ENCODE assay signal across 17 cellular contexts in genomic region chr20:1369970-1370369, GRCh38. TPM values are rescaled to one million over a fixed set of nuclear protein-coding genes. Genes with fewer than 3 reads are reported as not detected.
DNase-seq lines count a peak whose midpoint lies in the region; ATAC-seq, FAIRE-seq and TF ChIP-seq lines count a peak whose summit lies in the region.
"Had no signal": no experiment of that assay in that cellular context is flagged by ENCODE, and none has a peak within 500 bp of the region (broad histone marks: within the 10 kb centered on the region; RNA-seq: fewer than 3 reads in every experiment).

No MANE protein-coding gene starts in this region.

- peaks cover 39% of the 10 kb centered on the region for H3K36me3 Mint-ChIP-seq in HFFc6 (ENCODE audit: low read depth)

- no peak overlapping the region for H3K4me3 Mint-ChIP-seq in HFFc6
- H3K4me3 Mint-ChIP-seq: activated CD4-positive, alpha-beta T cell treated with anti-CD3 and anti-CD28 coated beads for 36 hours; CD4-positive, alpha-beta memory T cell had no signal

- H3K9me3 ChIP-seq in endothelial cell of umbilical vein (replicated peaks; ENCODE audit: control insufficient read depth, insufficient read depth, low read length) (no peaks in the 10 kb centered on the region), Karpas-422 (ENCODE audit: low read length) (no peaks in the 10 kb centered on the region)

- dilution Hi-C loops in endothelial cell of umbilical vein (cut with MboI; ENCODE audit: extremely low pct_ligation_motif_present, low sequenced_read_pairs), result no loop called here

- no peaks in the 10 kb centered on the region for H3K9me3 Mint-ChIP-seq in HFFc6

- BruUV-seq in endothelial cell of umbilical vein (replicated peaks; lab: Mats Ljungman, UMichigan), result no TSS peak

- POLR2A ChIA-PET in endothelial cell of umbilical vein (lab: Charles Lee), result no interaction called here

- H4K20me1 ChIP-seq in endothelial cell of umbilical vein (replicated peaks; ENCODE audit: control insufficient read depth, extremely low read depth, insufficient read depth, low read length) (peaks cover 3% of the 10 kb centered on the region), Karpas-422 (ENCODE audit: insufficient read depth, low read depth, low read length) (0 out of 2 replicates have a peak, but pooled peaks cover 13% of the 10 kb centered on the region)

- TF ChIP-seq CTCF in HFFc6 (IDR thresholded peaks at IDR 0.05), result no peak
- TF ChIP-seq CTCF in endothelial cell of umbilical vein (IDR thresholded peaks at IDR 0.05; ENCODE audit: extremely low read depth in 1 of 2, insufficient read depth in 1 of 2, low read depth in 1 of 2, low read length in 2 of 2), result no peak

- peaks cover 72% of the 10 kb centered on the region for H3K4me1 Mint-ChIP-seq in HFFc6 (ENCODE audit: low read depth)

- peaks cover 5% of the 10 kb centered on the region for H3K27me3 Mint-ChIP-seq in HFFc6 (ENCODE audit: insufficient read depth)
- H3K27me3 Mint-ChIP-seq: activated CD4-positive, alpha-beta T cell treated with anti-CD3 and anti-CD28 coated beads for 36 hours; CD4-positive, alpha-beta memory T cell had no signal

- CTCF ChIA-PET in endothelial cell of umbilical vein (lab: Charles Lee), result interaction anchor here (1.0 kb wide), 1 partner anchor 12 kb away, joined by 4 read pairs; no protein-coding TSS in a partner anchor

- H3K36me3 ChIP-seq in endothelial cell of umbilical vein (ENCODE audit: control insufficient read depth in 2 of 2, extremely low read depth in 1 of 2, insufficient read depth in 2 of 2, low read length in 2 of 2) (peaks cover 25% of the 10 kb centered on the region in 2 experiments), Karpas-422 (ENCODE audit: insufficient read depth, low read length) (peaks cover 42% of the 10 kb centered on the region)

- no peak overlapping the region for H3K4me2 ChIP-seq in endothelial cell of umbilical vein (ENCODE audit: insufficient read depth, low read length)
- no peak overlapping the region for H3K4me2 ChIP-seq in Karpas-422 (ENCODE audit: low read depth, low read length, poor library complexity, severe bottlenecking)
- H3K4me2 ChIP-seq: PC-9 had no signal

- TF ChIP-seq POLR2A in endothelial cell of umbilical vein (IDR thresholded peaks at IDR 0.05; ENCODE audit: low read depth, low read length), result peak; percentile 49

- no peak for ATAC-seq in HG03196 (IDR thresholded peaks at IDR 0.05; ENCODE audit: unreplicated experiment)
- ATAC-seq in HG03565 (IDR thresholded peaks at IDR 0.05; ENCODE audit: unreplicated experiment), result no peak
- ATAC-seq: activated CD4-positive, alpha-beta T cell treated with anti-CD3 and anti-CD28 coated beads for 36 hours had no signal

- H2AFZ ChIP-seq in endothelial cell of umbilical vein (ENCODE audit: low read depth, low read length), result no peak overlapping the region
- H2AFZ ChIP-seq in Karpas-422 (ENCODE audit: low read length), result no peak overlapping the region
- H2AFZ ChIP-seq: PC-9 had no signal

- no peak overlapping the region for H3K9ac ChIP-seq in endothelial cell of umbilical vein (replicated peaks; ENCODE audit: extremely low read depth, insufficient read depth, low read length)
- H3K9ac ChIP-seq in Karpas-422 (ENCODE audit: low read length), result no peak overlapping the region

- H3K27ac ChIP-seq in endothelial cell of umbilical vein (ENCODE audit: insufficient read depth, low read depth, low read length) (no peak overlapping the region), Karpas-422 (ENCODE audit: low read length) (no peak overlapping the region)
- H3K27ac ChIP-seq: 22Rv1 had no signal

- H3K27ac Mint-ChIP-seq in HFFc6, result peak overlapping the region; percentile 30; the same call in 1 of the 2 replicates
- H3K27ac Mint-ChIP-seq: activated CD4-positive, alpha-beta T cell treated with anti-CD3 and anti-CD28 coated beads for 36 hours had no signal

- intact Hi-C loops in endothelial cell of umbilical vein (cut with micrococcal nuclease), result loop anchor here (1.0 kb wide), 1 partner anchor 67 kb away; no protein-coding TSS in a partner anchor
- intact Hi-C loops in posterior cingulate gyrus (cut with DNase I), result no loop called here

- H3K4me1 ChIP-seq in endothelial cell of umbilical vein (ENCODE audit: control insufficient read depth, extremely low read depth, insufficient read depth, low read length) (peaks cover 56% of the 10 kb centered on the region), Karpas-422 (ENCODE audit: low read length) (no peaks in the 10 kb centered on the region)

- no peaks in the 10 kb centered on the region for H3K9me2 ChIP-seq in Karpas-422 (replicated peaks; ENCODE audit: insufficient read depth, low read length)

- H3K27me3 ChIP-seq in endothelial cell of umbilical vein (ENCODE audit: control insufficient read depth in 2 of 2, insufficient read depth in 2 of 2, low read length in 2 of 2) (no peaks in the 10 kb centered on the region), Karpas-422 (ENCODE audit: low read length) (no peaks in the 10 kb centered on the region)

- H3K79me2 ChIP-seq in endothelial cell of umbilical vein (ENCODE audit: control insufficient read depth, insufficient read depth, low read length), result peaks cover 67% of the 10 kb centered on the region
- peaks cover 76% of the 10 kb centered on the region for H3K79me2 ChIP-seq in Karpas-422 (ENCODE audit: low read length)

- H3K9me1 ChIP-seq in endothelial cell of umbilical vein (replicated peaks; ENCODE audit: control insufficient read depth, extremely low read depth, insufficient read depth, low read length), result no peaks in the 10 kb centered on the region

- H3K4me3 ChIP-seq in endothelial cell of umbilical vein (replicated peaks in 1 of 3; ENCODE audit: insufficient read depth in 1 of 3, low read depth in 1 of 3, low read length in 3 of 3), result no peak overlapping the region
- H3K4me3 ChIP-seq in Karpas-422 (ENCODE audit: low read length), result no peak overlapping the region
- H3K4me3 ChIP-seq: PC-9 had no signal

- no peak for FAIRE-seq in endothelial cell of umbilical vein (lab: Jason Lieb, UNC)
- FAIRE-seq: frontal cortex had no signal

- DNase-seq in DMS 273 (lab: John Stamatoyannopoulos, UW; ENCODE audit: unreplicated experiment) (peak; percentile 56), DMS 273 treated with DMSO at 0.1 percent for 48 hours (lab: John Stamatoyannopoulos, UW) (no peak), HFFc6 (no peak), endothelial cell of umbilical vein (ENCODE audit: low read depth, low spot score) (no peak), posterior cingulate gyrus (peak; percentile 23 to 93 (median 51)), Karpas-422 (no peak)
- DNase-seq: activated CD4-positive, alpha-beta T cell treated with anti-CD3 and anti-CD28 coated beads for 36 hours; CD4-positive, alpha-beta memory T cell; effector CD4-positive, alpha-beta T cell; GF-D8; NCI-H1092 treated with DMSO at 0.1 percent for 48 hours; PC-9; stimulated activated CD4-positive, alpha-beta T cell treated with anti-CD3 and anti-CD28 coated beads, Interleukin-2, amount 100 ng/mL, for 48 hours had no signal

TF ChIP-seq in endothelial cell of umbilical vein, 7 proteins besides CTCF, POLR2A, EP300 and RAD21:
- TF ChIP-seq MYC (IDR thresholded peaks at IDR 0.05; ENCODE audit: low read depth, low read length), result no peak
- no peak for TF ChIP-seq POLR2AphosphoS5 (IDR thresholded peaks at IDR 0.05; ENCODE audit: insufficient read depth, low read depth, low read length)
- TF ChIP-seq EZH2 (IDR thresholded peaks at IDR 0.05; ENCODE audit: borderline replicate concordance, low read depth, low read length, severe bottlenecking), result no peak
- no peak for TF ChIP-seq MAX (IDR thresholded peaks at IDR 0.05; ENCODE audit: insufficient read depth, insufficient read length)
- TF ChIP-seq FOS (IDR thresholded peaks at IDR 0.05; ENCODE audit: borderline replicate concordance, insufficient read depth, low read length), result no peak

RNA-seq across cellular contexts. Expression of gene FKBP1A, which starts 22.9 kb away (rescaled TPM):
- 100 to 1,000 TPM; 437 to 543 (median 491) TPM for total RNA-seq in HFFc6 (2021; fragmentation: NEBNext Ultra II Directional; extraction: Animal tissue kit (Norgen Biotek cat#: 25700))
- total RNA-seq in endothelial cell of umbilical vein, result 968 and 982 TPM in 2 replicates
- 1,861 and 1,972 TPM in 2 replicates for polyA plus RNA-seq in endothelial cell of umbilical vein
- polyA plus RNA-seq in endothelial cell of umbilical vein (2011; cell fraction: cytosol; rRNA removed), result 1,632 and 1,874 TPM in 2 replicates
- polyA plus RNA-seq in endothelial cell of umbilical vein (2011; cell fraction: nucleus; rRNA removed), result 571 and 678 TPM in 2 replicates
- polyA plus RNA-seq in endothelial cell of umbilical vein (2012), result 1,466 and 1,504 TPM in 2 replicates
- polyA minus RNA-seq in endothelial cell of umbilical vein, result 1,622 and 1,688 TPM in 2 replicates
- 59.7 TPM for polyA minus RNA-seq in endothelial cell of umbilical vein (2011; cell fraction: cytosol; rRNA and poly(A)+ RNA removed)
- polyA minus RNA-seq in endothelial cell of umbilical vein (2011; cell fraction: nucleus; rRNA and poly(A)+ RNA removed), result 209 and 300 TPM in 2 replicates
- 105 and 187 TPM in 2 replicates for total RNA-seq in Karpas-422 (2014; rRNA removed; shearing (Covaris generic); ENCODE audit: low replicate concordance)

RNA-seq across cellular contexts. Expression of gene SDCBP2, which starts 41.0 kb away (rescaled TPM):
- total RNA-seq in HFFc6 (2021; fragmentation: NEBNext Ultra II Directional; extraction: Animal tissue kit (Norgen Biotek cat#: 25700)), result 1 to 10 TPM in 1 of 6 experiments, under 1 TPM in 5; 0.51 to 1.5 (median 0.76) TPM
- 5.5 and 9.0 TPM in 2 replicates for total RNA-seq in endothelial cell of umbilical vein
- 5.8 and 6.9 TPM in 2 replicates for polyA plus RNA-seq in endothelial cell of umbilical vein
- polyA plus RNA-seq in endothelial cell of umbilical vein (2011; cell fraction: cytosol; rRNA removed), result 4.6 and 5.5 TPM in 2 replicates
- 11.0 and 11.4 TPM in 2 replicates for polyA plus RNA-seq in endothelial cell of umbilical vein (2011; cell fraction: nucleus; rRNA removed)
- polyA plus RNA-seq in endothelial cell of umbilical vein (2012), result 3.1 and 4.8 TPM in 2 replicates
- 1.2 and 2.7 TPM in 2 replicates for polyA minus RNA-seq in endothelial cell of umbilical vein
- polyA minus RNA-seq in endothelial cell of umbilical vein (2011; cell fraction: cytosol; rRNA and poly(A)+ RNA removed), result not detected
- 2.2 and 2.3 TPM in 2 replicates for polyA minus RNA-seq in endothelial cell of umbilical vein (2011; cell fraction: nucleus; rRNA and poly(A)+ RNA removed)
- total RNA-seq in Karpas-422 (2014; rRNA removed; shearing (Covaris generic); ENCODE audit: low replicate concordance), result 1.8 TPM in 1 of 2 replicates, not detected in the other

Comparison
In these comparisons a context has a peak if more than half of its experiments do, and no peak if none do; other contexts are left out.
1. DNase-seq: peak in DMS 273 (single experiment) and posterior cingulate gyrus (10 of 10); none in DMS 273 treated with DMSO at 0.1 percent for 48 hours (single experiment), HFFc6 (single experiment), endothelial cell of umbilical vein (single experiment) and Karpas-422 (single experiment).